8 cellular contexts compared by ENCODE assay signal in genomic region chr12:95072900-95073697, GRCh38. TPM values are rescaled to one million over a fixed set of nuclear protein-coding genes. Genes with fewer than 3 reads are reported as not detected.
DNase-seq lines count a peak whose midpoint lies in the region; ATAC-seq and TF ChIP-seq lines count a peak whose summit lies in the region.

TSS of gene NR2C1 (minus strand) at chr12:95073618. CDS start at chr12:95067384, 6,234 bp downstream.

- POLR2A ChIA-PET in T-cell (lab: Charles Lee) = interaction anchor here (0.5 to 0.7 kb wide), 7 partner anchors 10 to 1347 kb away, joined by 3 to 14 read pairs (median 5); no protein-coding TSS in a partner anchor

- WGBS in adipose tissue, 3 donors = 0 to 1% (median 1%) methylated on average over 78 to 99 of the region's 99 CpGs
- WGBS in heart left ventricle, 4 donors = 0 to 1% (median 0%) methylated on average over 38 to 99 of the region's 99 CpGs
- 0% methylated on average over 34 to 58 of the region's 99 CpGs for WGBS in upper lobe of left lung, 2 donors

- DNase-seq in GM12865 (ENCODE audit: low read depth) (peak; percentile 97), NCI-H1436 treated with DMSO at 0.1 percent for 48 hours (lab: John Stamatoyannopoulos, UW) (peak; percentile 68), T-cell (peak; percentile 82 to 95 (median 89)), heart left ventricle (peak; percentile 95 to 96 (median 96)), pons (ENCODE audit: low spot score) (peak; percentile 95), upper lobe of left lung (peak; percentile 93 to 94)

- H3K27me3 ChIP-seq in heart left ventricle (no peaks in the 10 kb centered on the region), upper lobe of left lung (no peaks in the 10 kb centered on the region)

- no peaks in the 10 kb centered on the region for H3K27me3 Mint-ChIP-seq in T-cell

- H3K27ac ChIP-seq in adipose tissue (ENCODE audit: low read depth, low read length) (peak within 1 kb of the TSS; percentile 29), heart left ventricle (peak within 1 kb of the TSS; percentile 77 to 98 (median 92)), upper lobe of left lung (peak within 1 kb of the TSS; percentile 88 to 96 (median 92))

- no peak for TF ChIP-seq EP300 in upper lobe of left lung (IDR thresholded peaks at IDR 0.05)

- H3K9me3 ChIP-seq in heart left ventricle (no peaks in the 10 kb centered on the region), upper lobe of left lung (no peaks in the 10 kb centered on the region)

- CTCF ChIA-PET in T-cell (lab: Charles Lee) = interaction anchor here (0.6 to 2.1 kb wide), 14 partner anchors 9 to 1331 kb away, joined by 3 to 9 read pairs (median 4); partner anchors contain the start of genes METAP2 (in 2 of the 2), FGD6 (in 1 of the 2), NDUFA12 (in 1 of the 2) and VEZT (in 1 of the 2)

- peak; percentile 98 for ATAC-seq in HG02763 (IDR thresholded peaks at IDR 0.05; ENCODE audit: unreplicated experiment)
- ATAC-seq in T-cell (replicated peaks in 1 of 4) = peak; percentile 96 to 98 (median 98)
- peak; percentile 96 to 98 (median 98) for ATAC-seq in heart left ventricle
- peak; percentile 97 to 98 for ATAC-seq in upper lobe of left lung (ENCODE audit: low FRiP score in 2 of 2)

- H3K4me1 Mint-ChIP-seq in T-cell = peaks cover 21 to 29% (median 28%) of the 10 kb centered on the region in 3 donors

- peak within 1 kb of the TSS; percentile 85 to 94 for H3K27ac Mint-ChIP-seq in T-cell

- peak within 1 kb of the TSS; percentile 90 to 97 (median 95) for H3K4me3 Mint-ChIP-seq in T-cell

- TF ChIP-seq CTCF in GM12865 (IDR thresholded peaks at IDR 0.05; ENCODE audit: insufficient read depth, low read depth, low read length, missing control alignments) (no peak), heart left ventricle (IDR thresholded peaks at IDR 0.05) (peak in 1 of 12 donors; percentile 87), upper lobe of left lung (IDR thresholded peaks at IDR 0.05) (peak in 4 of 6 experiments; percentile 70 to 95 (median 88))

- H3K9me3 Mint-ChIP-seq in T-cell = no peaks in the 10 kb centered on the region

- H3K4me3 ChIP-seq in GM12865 (ENCODE audit: low read depth, low read length) = peak within 1 kb of the TSS; percentile 86
- H3K4me3 ChIP-seq in heart left ventricle = peak within 1 kb of the TSS; percentile 72 to 100 (median 97)
- peak within 1 kb of the TSS; percentile 79 to 100 (median 90) for H3K4me3 ChIP-seq in upper lobe of left lung

- H3K36me3 ChIP-seq in heart left ventricle (peaks cover 0 to 4% (median 0%) of the 10 kb centered on the region in 9 donors), upper lobe of left lung (peaks cover 0 to 2% (median 0%) of the 10 kb centered on the region in 4 donors)

- peaks cover 0 to 24% (median 10%) of the 10 kb centered on the region in 12 donors for H3K4me1 ChIP-seq in heart left ventricle
- peaks cover 6 to 28% (median 15%) of the 10 kb centered on the region in 4 donors for H3K4me1 ChIP-seq in upper lobe of left lung

- TF ChIP-seq POLR2A in heart left ventricle (IDR thresholded peaks at IDR 0.05) (peak in 1 of 2 donors; percentile 57), upper lobe of left lung (IDR thresholded peaks at IDR 0.05) (peak in 2 of 4 donors; percentile 37 to 66)

- intact Hi-C loops in heart left ventricle (cut with DNase I) = no loop called here

- H3K36me3 Mint-ChIP-seq in T-cell = peaks cover 6% of the 10 kb centered on the region

RNA-seq across cellular contexts. Expression of gene NR2C1, which starts in this region (rescaled TPM):
- total RNA-seq in T-cell (10 to 100 TPM; 35.3 to 47.2 (median 39.6) TPM), heart left ventricle (10 to 100 TPM; 28.1 to 43.7 (median 34.5) TPM), upper lobe of left lung (100 to 1,000 TPM in 2 of 6 donors, 10 to 100 TPM in 4; 23.7 to 173 (median 41.8) TPM)
- polyA plus RNA-seq in adipose tissue (10 to 100 TPM in 2 of 3 donors, 1 to 10 TPM in 1; 9.4 to 16.1 (median 12.8) TPM), heart left ventricle (10 to 100 TPM; 11.0 to 45.6 TPM)

Comparison
In these comparisons a context has a peak if more than half of its experiments do, and no peak if none do; other contexts are left out.
1. Peak in every context shown above with its lines: DNase-seq, ATAC-seq, H3K4me3 ChIP-seq and H3K27ac ChIP-seq.
2. H3K27ac ChIP-seq: peak in every context shown above with its lines; median percentile 92 in heart left ventricle; 92 in upper lobe of left lung; 29 in adipose tissue.